In the genomic region with DNA sequence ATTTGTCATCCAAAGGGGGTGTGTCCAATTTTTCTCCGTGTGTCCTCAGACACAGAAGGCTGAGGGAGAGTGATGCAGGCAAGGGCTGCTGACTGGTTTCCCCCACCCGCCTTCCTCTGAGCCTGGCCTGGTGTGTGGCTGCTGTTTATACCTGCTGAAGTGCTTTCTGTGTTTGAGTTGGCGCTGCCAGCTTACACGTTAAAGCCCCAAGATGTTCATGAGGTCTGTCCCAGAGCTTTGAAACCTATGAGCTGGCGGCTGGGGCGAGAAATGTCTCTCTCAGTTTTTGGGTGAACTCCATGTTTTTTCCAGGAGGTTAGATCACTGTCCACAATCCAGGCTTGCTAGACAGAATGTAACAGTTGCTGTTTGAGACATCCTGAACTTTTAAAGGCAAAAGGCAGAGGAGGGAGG, we compare ENCODE assay signal across 8 cellular contexts.
A peak's percentile ranks its signal among the peaks of the same experiment; 100 is the strongest.
DNase-seq lines count a peak whose midpoint lies in the region; ATAC-seq and TF ChIP-seq lines count a peak whose summit lies in the region.

No MANE protein-coding gene starts in this region.

- TF ChIP-seq CTCF in WTC11 (IDR thresholded peaks at IDR 0.05) (no peak), prostate gland (IDR thresholded peaks at IDR 0.05) (no peak), omental fat pad (IDR thresholded peaks at IDR 0.05) (no peak)

- no peak overlapping the region for H3K4me2 ChIP-seq in Karpas-422 (ENCODE audit: low read depth, low read length, poor library complexity, severe bottlenecking)

- H3K27me3 Mint-ChIP-seq in WTC11 (ENCODE audit: low read depth) = no peaks in the 10 kb centered on the region

- DNase-seq in AG20443 (ENCODE audit: low spot score) (peak; percentile 61), WTC11 (ENCODE audit: low spot score) (no peak), left ventricle myocardium superior (peak; percentile 33), prostate gland (ENCODE audit: low spot score) (peak; percentile 19), omental fat pad (ENCODE audit: low spot score) (no peak), islet precursor cell (no peak), Karpas-422 (no peak)
- DNase-seq in stimulated activated CD4-positive, alpha-beta T cell treated with anti-CD3 and anti-CD28 coated beads, Interleukin-4, amount 100 ng/mL, for 4 hours = no peak

- TF ChIP-seq POLR2A in prostate gland (IDR thresholded peaks at IDR 0.05) = no peak

- H3K4me1 ChIP-seq in prostate gland (replicated peaks) = no peaks in the 10 kb centered on the region
- no peaks in the 10 kb centered on the region for H3K4me1 ChIP-seq in Karpas-422 (ENCODE audit: low read length)

- peaks cover 11% of the 10 kb centered on the region for H3K4me1 Mint-ChIP-seq in WTC11

- H3K27me3 ChIP-seq in prostate gland (replicated peaks; ENCODE audit: insufficient read depth) (no peaks in the 10 kb centered on the region), Karpas-422 (ENCODE audit: low read length) (no peaks in the 10 kb centered on the region)

- H4K20me1 ChIP-seq in Karpas-422 (ENCODE audit: insufficient read depth, low read depth, low read length) = no peaks in the 10 kb centered on the region

- no peaks in the 10 kb centered on the region for H3K9me3 ChIP-seq in prostate gland
- H3K9me3 ChIP-seq in Karpas-422 (ENCODE audit: low read length) = no peaks in the 10 kb centered on the region

- CTCF ChIA-PET in WTC11 (lab: Charles Lee) = no interaction called here

- H3K36me3 ChIP-seq in prostate gland = no peaks in the 10 kb centered on the region
- H3K36me3 ChIP-seq in Karpas-422 (ENCODE audit: insufficient read depth, low read length) = no peaks in the 10 kb centered on the region

- H3K4me3 Mint-ChIP-seq in WTC11 = no peak overlapping the region

- H3K79me2 ChIP-seq in Karpas-422 (ENCODE audit: low read length) = no peaks in the 10 kb centered on the region

- H2AFZ ChIP-seq in Karpas-422 (ENCODE audit: low read length) = no peak overlapping the region

- POLR2A ChIA-PET in WTC11 (lab: Charles Lee) = no interaction called here

- H3K9ac ChIP-seq in Karpas-422 (ENCODE audit: low read length) = no peak overlapping the region

- H3K4me3 ChIP-seq in prostate gland (no peak overlapping the region), Karpas-422 (ENCODE audit: low read length) (no peak overlapping the region)

- 32% methylated on average over 6 of the region's 6 CpGs for WGBS in prostate gland

- ATAC-seq in WTC11 (no peak), left ventricle myocardium superior (peak; percentile 95), omental fat pad (ENCODE audit: low FRiP score) (no peak)

- H3K9me3 Mint-ChIP-seq in WTC11 = peaks cover 6% of the 10 kb centered on the region

- no peaks in the 10 kb centered on the region for H3K36me3 Mint-ChIP-seq in WTC11

- no peaks in the 10 kb centered on the region for H3K9me2 ChIP-seq in Karpas-422 (replicated peaks; ENCODE audit: insufficient read depth, low read length)

- H3K27ac ChIP-seq in prostate gland = peak overlapping the region; percentile 25 to 58
- H3K27ac ChIP-seq in Karpas-422 (ENCODE audit: low read length) = no peak overlapping the region

- intact Hi-C loops in left ventricle myocardium superior (cut with micrococcal nuclease) (no loop called here), prostate gland (cut with DNase I) (loop anchor here (5.0 to 10.0 kb wide), 2 partner anchors 68 to 105 kb away; a partner anchor contains a TSS)

- H3K27ac Mint-ChIP-seq in WTC11 = peak overlapping the region; percentile 2; the same call in 1 of the 2 replicates

TF ChIP-seq in WTC11, 78 proteins besides CTCF, POLR2A, EP300 and RAD21:
- TF ChIP-seq, protein P1, sequence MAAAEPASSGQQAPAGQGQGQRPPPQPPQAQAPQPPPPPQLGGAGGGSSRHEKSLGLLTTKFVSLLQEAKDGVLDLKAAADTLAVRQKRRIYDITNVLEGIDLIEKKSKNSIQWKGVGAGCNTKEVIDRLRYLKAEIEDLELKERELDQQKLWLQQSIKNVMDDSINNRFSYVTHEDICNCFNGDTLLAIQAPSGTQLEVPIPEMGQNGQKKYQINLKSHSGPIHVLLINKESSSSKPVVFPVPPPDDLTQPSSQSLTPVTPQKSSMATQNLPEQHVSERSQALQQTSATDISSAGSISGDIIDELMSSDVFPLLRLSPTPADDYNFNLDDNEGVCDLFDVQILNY (CRISPR knock-in tag; IDR thresholded peaks at IDR 0.05) = no peak
- no peak for TF ChIP-seq TCF7 (CRISPR knock-in tag; IDR thresholded peaks at IDR 0.05; ENCODE audit: low read depth)
- TF ChIP-seq ZNF263 (CRISPR knock-in tag; IDR thresholded peaks at IDR 0.05; ENCODE audit: low read depth) = no peak
TF ChIP-seq in WTC11: peak in this region for 0.

Comparison
In these comparisons a context has a peak if more than half of its experiments do, and no peak if none do; other contexts are left out.
1. DNase-seq: peak in AG20443 (single experiment), left ventricle myocardium superior (single experiment) and prostate gland (single experiment); none in WTC11 (single experiment), omental fat pad (single experiment), islet precursor cell (single experiment), Karpas-422 (single experiment) and stimulated activated CD4-positive, alpha-beta T cell treated with anti-CD3 and anti-CD28 coated beads, Interleukin-4, amount 100 ng/mL, for 4 hours (0 of 2).